Comparison of ENCODE assay signal across 15 cellular contexts in genomic region chr1:9376430-9376829, GRCh38.
DNase-seq lines count a peak whose midpoint lies in the region; ATAC-seq and TF ChIP-seq lines count a peak whose summit lies in the region.
"Had no signal": no experiment of that assay in that cellular context is flagged by ENCODE, and none has a peak within 500 bp of the region (broad histone marks: within the 10 kb centered on the region; RNA-seq: fewer than 3 reads in every experiment).

No MANE protein-coding gene starts in this region.

- H3K27ac ChIP-seq in hepatocyte (peak overlapping the region; percentile 76), rectal smooth muscle tissue (ENCODE audit: low read depth, low read length) (peak overlapping the region; percentile 92), upper lobe of left lung (peak overlapping the region; percentile 35 to 79 (median 66))
- H3K27ac ChIP-seq: BLaER1 treated with 17β-estradiol and CSF1 and Interleukin-3, amounts not matched to agents 10 nM and 100 nM had no signal

- no peaks in the 10 kb centered on the region for H3K9me3 Mint-ChIP-seq in chondrocyte (ENCODE audit: low read depth)
- H3K9me3 Mint-ChIP-seq: activated CD8-positive, alpha-beta T cell treated with anti-CD3 and anti-CD28 coated beads for 36 hours had no signal

- H3K4me3 ChIP-seq in hepatocyte (no peak overlapping the region), rectal smooth muscle tissue (ENCODE audit: low read length) (no peak overlapping the region), upper lobe of left lung (no peak overlapping the region)
- H3K4me3 ChIP-seq: BLaER1 treated with 17β-estradiol and CSF1 and Interleukin-3, amounts not matched to agents 10 nM and 100 nM had no signal

- peaks cover 36% of the 10 kb centered on the region for H3K4me1 ChIP-seq in hepatocyte (ENCODE audit: insufficient read depth)
- peaks cover 57% of the 10 kb centered on the region for H3K4me1 ChIP-seq in rectal smooth muscle tissue (ENCODE audit: control insufficient read depth, insufficient read depth, low read length)
- H3K4me1 ChIP-seq in upper lobe of left lung, result peaks cover 13 to 54% (median 27%) of the 10 kb centered on the region in 4 donors

- H3K9me3 ChIP-seq in hepatocyte (ENCODE audit: low read depth) (no peaks in the 10 kb centered on the region), upper lobe of left lung (no peaks in the 10 kb centered on the region)
- H3K9me3 ChIP-seq: BLaER1 treated with 17β-estradiol and CSF1 and Interleukin-3, amounts not matched to agents 10 nM and 100 nM had no signal

- DNase-seq in chondrocyte (ENCODE audit: low spot score), result no peak
- no peak for DNase-seq in hepatocyte (ENCODE audit: low spot score)
- DNase-seq in upper lobe of left lung, result no peak
- no peak for DNase-seq in hippocampal formation (lab: John Stamatoyannopoulos, UW)
- no peak for DNase-seq in CD1c-positive myeloid dendritic cell (ENCODE audit: extremely low spot score)
- DNase-seq in NCI-H2081 treated with DMSO at 0.1 percent for 48 hours (lab: John Stamatoyannopoulos, UW), result no peak
- no peak for DNase-seq in HuH-7 (ENCODE audit: low spot score)
- DNase-seq: activated CD8-positive, alpha-beta T cell treated with anti-CD3 and anti-CD28 coated beads for 36 hours; activated effector memory CD4-positive, alpha-beta T cell treated with anti-CD3 and anti-CD28 coated beads, Interleukin-2, amount 50 U/mL, for 16 hours; DND-41; SIG-M5; T-helper 9 cell had no signal

- H3K4me1 Mint-ChIP-seq in chondrocyte (ENCODE audit: low read depth), result peaks cover 80% of the 10 kb centered on the region

- H2AFZ ChIP-seq in hepatocyte, result no peak overlapping the region

- no peaks in the 10 kb centered on the region for H3K27me3 Mint-ChIP-seq in chondrocyte (ENCODE audit: low read depth)
- H3K27me3 Mint-ChIP-seq: activated CD8-positive, alpha-beta T cell treated with anti-CD3 and anti-CD28 coated beads for 36 hours had no signal

- ATAC-seq in upper lobe of left lung (ENCODE audit: low FRiP score in 2 of 2), result peak in 1 of 2 donors; percentile 6
- ATAC-seq: activated CD8-positive, alpha-beta T cell treated with anti-CD3 and anti-CD28 coated beads for 36 hours; left colon had no signal

- H3K27ac Mint-ChIP-seq in chondrocyte (ENCODE audit: unreplicated experiment), result peak overlapping the region; percentile 95
- H3K27ac Mint-ChIP-seq: activated CD8-positive, alpha-beta T cell treated with anti-CD3 and anti-CD28 coated beads for 36 hours had no signal

- TF ChIP-seq POLR2A in upper lobe of left lung (IDR thresholded peaks at IDR 0.05), result no peak

- H3K79me2 ChIP-seq in hepatocyte, result no peaks in the 10 kb centered on the region

- H3K4me3 Mint-ChIP-seq in chondrocyte (ENCODE audit: unreplicated experiment), result peak overlapping the region; percentile 19
- H3K4me3 Mint-ChIP-seq: activated CD8-positive, alpha-beta T cell treated with anti-CD3 and anti-CD28 coated beads for 36 hours had no signal

- H3K27me3 ChIP-seq in hepatocyte (no peaks in the 10 kb centered on the region), rectal smooth muscle tissue (ENCODE audit: control insufficient read depth, insufficient read depth, low read length) (no peaks in the 10 kb centered on the region), upper lobe of left lung (no peaks in the 10 kb centered on the region)
- H3K27me3 ChIP-seq: BLaER1 treated with 17β-estradiol and CSF1 and Interleukin-3, amounts not matched to agents 10 nM and 100 nM had no signal

- H3K9ac ChIP-seq in rectal smooth muscle tissue (ENCODE audit: low read length), result no peak overlapping the region
- H3K9ac ChIP-seq: BLaER1 treated with 17β-estradiol and CSF1 and Interleukin-3, amounts not matched to agents 10 nM and 100 nM had no signal

- no peak for TF ChIP-seq EP300 in upper lobe of left lung (IDR thresholded peaks at IDR 0.05)

- H3K36me3 ChIP-seq in hepatocyte (replicated peaks; ENCODE audit: insufficient read depth, low read depth) (no peaks in the 10 kb centered on the region), rectal smooth muscle tissue (ENCODE audit: control insufficient read depth, insufficient read depth, low read length) (no peaks in the 10 kb centered on the region), upper lobe of left lung (no peaks in the 10 kb centered on the region)
- H3K36me3 ChIP-seq: BLaER1 treated with 17β-estradiol and CSF1 and Interleukin-3, amounts not matched to agents 10 nM and 100 nM had no signal

- no peaks in the 10 kb centered on the region for H3K9me2 ChIP-seq in hepatocyte (replicated peaks; ENCODE audit: insufficient read depth)

- TF ChIP-seq CTCF in chondrocyte (IDR thresholded peaks at IDR 0.05), result no peak
- no peak for TF ChIP-seq CTCF in hepatocyte (IDR thresholded peaks at IDR 0.05; ENCODE audit: poor library complexity)
- no peak for TF ChIP-seq CTCF in upper lobe of left lung (IDR thresholded peaks at IDR 0.05)

- 84% methylated on average over 5 of the region's 5 CpGs for WGBS in hepatocyte (ENCODE audit: low lambda C conversion rate, missing lambda C conversion rate)
- WGBS in upper lobe of left lung, 2 donors, result 81 to 92% methylated on average over 4 to 5 of the region's 5 CpGs

- no peaks in the 10 kb centered on the region for H4K20me1 ChIP-seq in hepatocyte (ENCODE audit: insufficient read depth, poor library complexity, severe bottlenecking)

- peaks cover 11% of the 10 kb centered on the region for H3K36me3 Mint-ChIP-seq in chondrocyte (ENCODE audit: low read depth)

- H3K4me2 ChIP-seq in hepatocyte, result no peak overlapping the region
